ENCODE assay signal across 14 cellular contexts in the genomic region with DNA sequence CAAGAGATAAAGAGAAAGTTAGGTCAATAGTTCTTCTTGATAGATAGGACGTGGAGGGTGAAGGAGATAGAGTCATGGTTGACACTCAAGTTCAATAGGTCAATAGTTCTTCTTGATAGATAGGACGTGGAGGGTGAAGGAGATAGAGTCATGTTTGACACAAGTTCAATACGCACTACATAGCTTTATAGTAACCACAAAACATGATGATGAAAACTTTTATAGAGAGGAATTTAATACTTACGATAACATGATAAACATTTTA. TPM values are rescaled to one million over a fixed set of nuclear protein-coding genes. Genes with fewer than 3 reads are reported as not detected.
A peak's percentile ranks its signal among the peaks of the same experiment; 100 is the strongest.
DNase-seq lines count a peak whose midpoint lies in the region; ATAC-seq and TF ChIP-seq lines count a peak whose summit lies in the region.
"Had no signal": no experiment of that assay in that cellular context is flagged by ENCODE, and none has a peak within 500 bp of the region (broad histone marks: within the 10 kb centered on the region; RNA-seq: fewer than 3 reads in every experiment).

No MANE protein-coding gene starts in this region.

- DNase-seq in MCF 10A (ENCODE audit: unreplicated experiment) (no peak), breast epithelium (ENCODE audit: low spot score in 2 of 2) (no peak), chondrocyte (ENCODE audit: low spot score) (no peak), mesothelial cell of epicardium (ENCODE audit: low spot score in 2 of 2, unreplicated experiment in 2 of 2) (no peak), transverse colon (no peak)
- no peak for DNase-seq in naive thymus-derived CD4-positive, alpha-beta T cell
- no peak for DNase-seq in central memory CD4-positive, alpha-beta T cell
- DNase-seq: CD8-positive, alpha-beta T cell; COR-L47; DND-41; GDM1 had no signal

- TF ChIP-seq POLR2A in breast epithelium (IDR thresholded peaks at IDR 0.05) (no peak), transverse colon (IDR thresholded peaks at IDR 0.05) (no peak)

- BruUV-seq in MCF 10A (replicated peaks; lab: Mats Ljungman, UMichigan), result no TSS peak

- ATAC-seq in naive thymus-derived CD4-positive, alpha-beta T cell, result no peak
- ATAC-seq: CD8-positive, alpha-beta T cell had no signal

- H3K27ac ChIP-seq in breast epithelium, result no peak overlapping the region
- H3K27ac ChIP-seq in transverse colon, result no peak overlapping the region
- no peak overlapping the region for H3K27ac ChIP-seq in naive thymus-derived CD4-positive, alpha-beta T cell (ENCODE audit: low read depth, low read length)
- H3K27ac ChIP-seq: 22Rv1 had no signal

- CTCF ChIA-PET in MCF 10A (lab: Yijun Ruan, JAX), result interaction anchor here (0.5 to 2.0 kb wide), 9 partner anchors 15 to 219 kb away, joined by 3 to 7 read pairs (median 4); partner anchors contain the start of genes CAMSAP2 and INAVA
- CTCF ChIA-PET in naive thymus-derived CD4-positive, alpha-beta T cell (lab: Charles Lee), result no interaction called here

- peak overlapping the region; percentile 45 for H3K4me3 Mint-ChIP-seq in MCF 10A (ENCODE audit: unreplicated experiment)
- H3K4me3 Mint-ChIP-seq in chondrocyte (ENCODE audit: unreplicated experiment), result no peak overlapping the region
- H3K4me3 Mint-ChIP-seq in mesothelial cell of epicardium, result no peak overlapping the region
- no peak overlapping the region for H3K4me3 Mint-ChIP-seq in naive thymus-derived CD4-positive, alpha-beta T cell
- H3K4me3 Mint-ChIP-seq: CD14-positive monocyte; CD8-positive, alpha-beta T cell had no signal

- 88% methylated on average over 4 of the region's 4 CpGs for WGBS in transverse colon (ENCODE audit: low coverage in 1 of 2), 2 donors

- POLR2A ChIA-PET in MCF 10A (lab: Yijun Ruan, JAX), result interaction anchor here (1.0 to 11.2 kb wide), 17 partner anchors 9 to 128 kb away, joined by 3 to 201 read pairs (median 8); partner anchors contain the start of genes CAMSAP2 and KIF14
- POLR2A ChIA-PET in naive thymus-derived CD4-positive, alpha-beta T cell (lab: Charles Lee), result interaction anchor here (0.7 kb wide), 1 partner anchor 22 kb away, joined by 3 read pairs; no protein-coding TSS in a partner anchor

- no peaks in the 10 kb centered on the region for H3K27me3 ChIP-seq in breast epithelium
- no peaks in the 10 kb centered on the region for H3K27me3 ChIP-seq in transverse colon
- no peaks in the 10 kb centered on the region for H3K27me3 ChIP-seq in naive thymus-derived CD4-positive, alpha-beta T cell (ENCODE audit: control insufficient read depth in 2 of 2, insufficient read depth in 2 of 2, low read length in 2 of 2)

- H3K27ac Mint-ChIP-seq in MCF 10A (ENCODE audit: low read depth, unreplicated experiment) (peak overlapping the region; percentile 91), chondrocyte (ENCODE audit: unreplicated experiment) (peak overlapping the region; percentile 43), mesothelial cell of epicardium (peak overlapping the region; percentile 86)
- no peak overlapping the region for H3K27ac Mint-ChIP-seq in naive thymus-derived CD4-positive, alpha-beta T cell
- H3K27ac Mint-ChIP-seq: CD8-positive, alpha-beta T cell had no signal

- H3K4me1 ChIP-seq in breast epithelium (peaks cover 0 to 4% of the 10 kb centered on the region in 2 donors), transverse colon (peaks cover 0 to 9% (median 4%) of the 10 kb centered on the region in 4 donors)
- peaks cover 0 to 5% of the 10 kb centered on the region in 2 donors for H3K4me1 ChIP-seq in naive thymus-derived CD4-positive, alpha-beta T cell (ENCODE audit: control insufficient read depth in 2 of 2, insufficient read depth in 2 of 2, low read length in 2 of 2)

- TF ChIP-seq CTCF in MCF 10A (IDR thresholded peaks at IDR 0.05; ENCODE audit: unreplicated experiment) (no peak), breast epithelium (IDR thresholded peaks at IDR 0.05) (no peak), chondrocyte (IDR thresholded peaks at IDR 0.05) (no peak), mesothelial cell of epicardium (IDR thresholded peaks at IDR 0.05; ENCODE audit: unreplicated experiment) (no peak), transverse colon (IDR thresholded peaks at IDR 0.05) (no peak)

- H3K9me3 Mint-ChIP-seq in MCF 10A (ENCODE audit: unreplicated experiment), result no peaks in the 10 kb centered on the region
- no peaks in the 10 kb centered on the region for H3K9me3 Mint-ChIP-seq in chondrocyte (ENCODE audit: low read depth)
- H3K9me3 Mint-ChIP-seq in mesothelial cell of epicardium, result no peaks in the 10 kb centered on the region
- H3K9me3 Mint-ChIP-seq in naive thymus-derived CD4-positive, alpha-beta T cell, result no peaks in the 10 kb centered on the region
- H3K9me3 Mint-ChIP-seq: CD14-positive monocyte; CD8-positive, alpha-beta T cell had no signal

- TF ChIP-seq EP300 in transverse colon (IDR thresholded peaks at IDR 0.05; ENCODE audit: low read depth), result no peak

- H3K9me3 ChIP-seq in breast epithelium (no peaks in the 10 kb centered on the region), transverse colon (no peaks in the 10 kb centered on the region)
- H3K9me3 ChIP-seq in naive thymus-derived CD4-positive, alpha-beta T cell (ENCODE audit: control insufficient read depth in 2 of 3, low read length in 3 of 3), result no peaks in the 10 kb centered on the region
- H3K9me3 ChIP-seq: HAP-1 had no signal

- H3K4me3 ChIP-seq in breast epithelium (no peak overlapping the region), transverse colon (no peak overlapping the region)
- H3K4me3 ChIP-seq in naive thymus-derived CD4-positive, alpha-beta T cell (ENCODE audit: low read length), result no peak overlapping the region
- H3K4me3 ChIP-seq: HAP-1 had no signal

- H3K36me3 ChIP-seq in breast epithelium (no peaks in the 10 kb centered on the region), transverse colon (no peaks in the 10 kb centered on the region)
- no peaks in the 10 kb centered on the region for H3K36me3 ChIP-seq in naive thymus-derived CD4-positive, alpha-beta T cell (ENCODE audit: control insufficient read depth in 2 of 3, insufficient read depth in 3 of 3, low read length in 3 of 3)
- H3K36me3 ChIP-seq: HAP-1 had no signal

- in situ Hi-C loops in transverse colon (cut with MboI; ENCODE audit: low pct_ligation_motif_present in 1 of 4, low pct_unique_long_range_greater_than_20kb in 1 of 4, low sequenced_read_pairs in 3 of 4), result no loop called here

- H3K4me1 Mint-ChIP-seq in MCF 10A (ENCODE audit: insufficient read depth, unreplicated experiment) (peaks cover 39% of the 10 kb centered on the region), chondrocyte (ENCODE audit: low read depth) (peaks cover 31% of the 10 kb centered on the region), mesothelial cell of epicardium (peaks cover 28% of the 10 kb centered on the region)
- peaks cover 5 to 15% (median 11%) of the 10 kb centered on the region in 7 donors for H3K4me1 Mint-ChIP-seq in naive thymus-derived CD4-positive, alpha-beta T cell

- H3K36me3 Mint-ChIP-seq in MCF 10A (ENCODE audit: insufficient read depth, unreplicated experiment) (no peaks in the 10 kb centered on the region), chondrocyte (ENCODE audit: low read depth) (no peaks in the 10 kb centered on the region), mesothelial cell of epicardium (no peaks in the 10 kb centered on the region)
- H3K36me3 Mint-ChIP-seq in naive thymus-derived CD4-positive, alpha-beta T cell, result no peaks in the 10 kb centered on the region
- H3K36me3 Mint-ChIP-seq: CD14-positive monocyte; CD8-positive, alpha-beta T cell had no signal

- intact Hi-C loops in MCF 10A (cut with micrococcal nuclease), result no loop called here
- intact Hi-C loops in breast epithelium (cut with DNase I; ENCODE audit: low total_unique reads), result no loop called here
- intact Hi-C loops in transverse colon (cut with DNase I; ENCODE audit: low total_unique reads), result no loop called here
- intact Hi-C loops in naive thymus-derived CD4-positive, alpha-beta T cell (cut with micrococcal nuclease), result no loop called here

- H3K27me3 Mint-ChIP-seq in MCF 10A (ENCODE audit: insufficient read depth, unreplicated experiment) (no peaks in the 10 kb centered on the region), chondrocyte (ENCODE audit: low read depth) (no peaks in the 10 kb centered on the region), mesothelial cell of epicardium (ENCODE audit: low read depth) (no peaks in the 10 kb centered on the region)
- H3K27me3 Mint-ChIP-seq in naive thymus-derived CD4-positive, alpha-beta T cell, result no peaks in the 10 kb centered on the region

RNA-seq across cellular contexts. Expression of gene DDX59, which starts 5.8 kb away (rescaled TPM):
- total RNA-seq in MCF 10A (2022) (36.6 and 50.7 TPM in 2 replicates), breast epithelium (10 to 100 TPM; 23.6 to 30.1 (median 24.2) TPM), chondrocyte (13.3 to 15.9 TPM (median 13.7 TPM) in 3 replicates), mesothelial cell of epicardium (24.5 to 26.4 TPM (median 25.3 TPM) in 3 replicates), transverse colon (10 to 100 TPM in 3 of 4 donors, 1 to 10 TPM in 1; 8.6 to 17.5 (median 14.6) TPM)
- 10 to 100 TPM; 20.6 to 41.3 (median 31.1) TPM for total RNA-seq in naive thymus-derived CD4-positive, alpha-beta T cell
- 10 to 100 TPM; 15.0 to 19.4 TPM for polyA plus RNA-seq in naive thymus-derived CD4-positive, alpha-beta T cell

RNA-seq across cellular contexts. Expression of gene KIF14, which starts 55.0 kb away (rescaled TPM):
- 13.4 and 25.5 TPM in 2 replicates for total RNA-seq in MCF 10A (2022)
- total RNA-seq in breast epithelium, result under 1 TPM; under 0.01 to 0.64 (median 0.29) TPM
- total RNA-seq in chondrocyte, result 1.3 to 2.1 TPM (median 2.0 TPM) in 3 replicates
- total RNA-seq in mesothelial cell of epicardium, result 5.1 to 5.7 TPM (median 5.5 TPM) in 3 replicates
- total RNA-seq in transverse colon, result under 1 TPM in 3 of 4 donors, not detected in 1; 0.40 to 0.68 (median 0.64) TPM
- 10 to 100 TPM in 1 of 5 experiments, under 1 TPM in 2, not detected in 2; 0.16 to 16.2 (median 0.42) TPM for total RNA-seq in naive thymus-derived CD4-positive, alpha-beta T cell
- not detected for polyA plus RNA-seq in naive thymus-derived CD4-positive, alpha-beta T cell

Comparison
In these comparisons a context has a peak if more than half of its experiments do, and no peak if none do; other contexts are left out.
1. H3K27ac Mint-ChIP-seq: peak in MCF 10A (single experiment), chondrocyte (single experiment) and mesothelial cell of epicardium (single experiment); none in naive thymus-derived CD4-positive, alpha-beta T cell (0 of 9).